In genomic region chr15:75145027-75145841, GRCh38 we compare ENCODE assay signal across 24 cellular contexts. TPM values are rescaled to one million over a fixed set of nuclear protein-coding genes. Genes with fewer than 3 reads are reported as not detected.
DNase-seq lines count a peak whose midpoint lies in the region; ATAC-seq, FAIRE-seq and TF ChIP-seq lines count a peak whose summit lies in the region.
"Had no signal": no experiment of that assay in that cellular context is flagged by ENCODE, and none has a peak within 500 bp of the region (broad histone marks: within the 10 kb centered on the region; RNA-seq: fewer than 3 reads in every experiment).

No MANE protein-coding gene starts in this region.

- no peaks in the 10 kb centered on the region; the same call in 1 of the 2 replicates for H3K36me3 ChIP-seq in PC-3 (ENCODE audit: low read depth, low read length)
- H3K36me3 ChIP-seq: cardiac muscle cell, upper lobe of left lung had no signal

- peaks cover 29% of the 10 kb centered on the region for H3K4me1 ChIP-seq in A549
- peaks cover 22% of the 10 kb centered on the region for H3K4me1 ChIP-seq in PC-3 (ENCODE audit: insufficient read depth, low read length)
- H3K4me1 ChIP-seq: upper lobe of left lung had no signal

- TF ChIP-seq RAD21 in A549 (conservative IDR thresholded peaks at IDR 0.05 in 1 of 2, IDR thresholded peaks at IDR 0.05 in 1 of 2) = peak; percentile 61 to 70

- H3K4me3 Mint-ChIP-seq in HFFc6 = no peak overlapping the region
- H3K4me3 Mint-ChIP-seq: activated naive CD4-positive, alpha-beta T cell treated with anti-CD3 and anti-CD28 coated beads, Interleukin-2, amount 10 ng/mL, durations not matched to agents 7 days and 5 days; nephron progenitor cell had no signal

- no peak for TF ChIP-seq POLR2A in A549 (IDR thresholded peaks at IDR 0.05; ENCODE audit: low read length)

- no TSS peak for BruUV-seq in PC-3 (replicated peaks; lab: Mats Ljungman, UMichigan)

- peaks cover 9% of the 10 kb centered on the region; the same call in 1 of the 2 replicates for H3K27me3 Mint-ChIP-seq in HFFc6 (ENCODE audit: insufficient read depth)

- H2AFZ ChIP-seq in PC-3 (ENCODE audit: low read length) = no peak overlapping the region

- no peaks in the 10 kb centered on the region for H3K9me2 ChIP-seq in PC-3 (replicated peaks; ENCODE audit: low read length)

- peaks cover 9% of the 10 kb centered on the region for H3K4me1 Mint-ChIP-seq in HFFc6 (ENCODE audit: low read depth)
- H3K4me1 Mint-ChIP-seq: nephron progenitor cell had no signal

- no peak overlapping the region for H3K4me3 ChIP-seq in A549
- no peak overlapping the region for H3K4me3 ChIP-seq in PC-3 (ENCODE audit: low read length)
- H3K4me3 ChIP-seq: cardiac muscle cell, upper lobe of left lung had no signal

- FAIRE-seq in A549 (lab: Jason Lieb, UNC) = no peak
- FAIRE-seq: D721Med, GM18507, islet of Langerhans, TTC549 had no signal

- POLR2A ChIA-PET in A549 (lab: Yijun Ruan, JAX) = interaction anchor here (1.8 kb wide), 1 partner anchor 56 kb away, joined by 14 read pairs; the partner anchor contains the start of gene C15orf39
- POLR2A ChIA-PET in PC-3 (lab: Charles Lee; ENCODE audit: unreplicated experiment) = interaction anchor here (0.5 kb wide), 1 partner anchor 25 kb away, joined by 4 read pairs; no protein-coding TSS in a partner anchor

- intact Hi-C loops in PC-3 (cut with micrococcal nuclease) = no loop called here

- TF ChIP-seq EP300 in A549 (IDR thresholded peaks at IDR 0.05) = no peak

- no peaks in the 10 kb centered on the region for H4K20me1 ChIP-seq in PC-3 (ENCODE audit: low read length)

- no peaks in the 10 kb centered on the region for H3K79me2 ChIP-seq in PC-3 (ENCODE audit: low read length)

- H3K4me2 ChIP-seq in A549 (peak overlapping the region; percentile 55), PC-3 (ENCODE audit: low read length) (peak overlapping the region; percentile 49)

- H3K9me3 ChIP-seq in A549 (0 out of 3 replicates have a peak, but pooled peaks cover 3% of the 10 kb centered on the region), PC-3 (ENCODE audit: low read length) (peaks cover 9% of the 10 kb centered on the region)

- H3K27ac Mint-ChIP-seq in HFFc6 = no peak overlapping the region
- H3K27ac Mint-ChIP-seq: activated naive CD4-positive, alpha-beta T cell treated with anti-CD3 and anti-CD28 coated beads, Interleukin-2, amount 10 ng/mL, durations not matched to agents 7 days and 5 days; nephron progenitor cell had no signal

- ATAC-seq in A549 = peak; percentile 92 to 94
- peak; percentile 61 for ATAC-seq in PC-3
- ATAC-seq in GM21360 (IDR thresholded peaks at IDR 0.05; ENCODE audit: unreplicated experiment) = no peak
- ATAC-seq: Right ventricle myocardium inferior had no signal

- peaks cover 16% of the 10 kb centered on the region for H3K36me3 Mint-ChIP-seq in HFFc6 (ENCODE audit: low read depth)

- TF ChIP-seq CTCF in A549 (IDR thresholded peaks at IDR 0.05) (peak; percentile 55), HFFc6 (IDR thresholded peaks at IDR 0.05) (peak; percentile 77), PC-3 (conservative IDR thresholded peaks at IDR 0.05; ENCODE audit: low read depth, low read length) (peak; percentile 54)

- peaks cover 42% of the 10 kb centered on the region for H3K9me3 Mint-ChIP-seq in HFFc6

- H3K9ac ChIP-seq in PC-3 (ENCODE audit: low read length) = no peak overlapping the region

- WGBS in A549 (ENCODE audit: missing lambda C conversion rate) = 40% methylated on average over 7 of the region's 7 CpGs

- CTCF ChIA-PET in A549 (lab: Yijun Ruan, JAX) = interaction anchor here (0.7 to 3.9 kb wide), 17 partner anchors 11 to 163 kb away, joined by 3 to 17 read pairs (median 3); partner anchors contain the start of gene C15orf39
- CTCF ChIA-PET in PC-3 (lab: Charles Lee) = no interaction called here

- H3K27me3 ChIP-seq in PC-3 (ENCODE audit: low read length) = no peaks in the 10 kb centered on the region
- H3K27me3 ChIP-seq: cardiac muscle cell, upper lobe of left lung had no signal

- H3F3A ChIP-seq in PC-3 (ENCODE audit: low read length, unreplicated experiment) = peaks cover 5% of the 10 kb centered on the region

- H3K27ac ChIP-seq in A549 (peak overlapping the region; percentile 60 to 75), PC-3 (ENCODE audit: low read length) (peak overlapping the region; percentile 54)
- H3K27ac ChIP-seq: C4-2B, cardiac muscle cell, epithelial cell of prostate, upper lobe of left lung had no signal

- DNase-seq in A549 (ENCODE audit: low read depth in 1 of 2, low spot score in 1 of 2) (peak; percentile 48 to 81), HFFc6 (peak; percentile 57), PC-3 (peak; percentile 79), cerebellar cortex (ENCODE audit: low spot score) (peak; percentile 4), kidney glomerular epithelial cell (lab: John Stamatoyannopoulos, UW) (no peak), T-helper 9 cell (no peak), HK-2 (ENCODE audit: unreplicated experiment) (no peak)
- DNase-seq: activated CD4-positive, alpha-beta T cell treated with anti-CD3 and anti-CD28 coated beads for 4 hours; activated naive CD4-positive, alpha-beta T cell treated with anti-CD3 and anti-CD28 coated beads, Interleukin-2, amount 10 ng/mL, durations not matched to agents 7 days and 5 days; foreskin melanocyte; H7; NCI-H146; NCI-H510A treated with DMSO at 0.1 percent for 48 hours; nephron progenitor cell had no signal

TF ChIP-seq in A549, 52 proteins besides CTCF, POLR2A, EP300 and RAD21:
- peak; percentile 68; the same call in 2 of the 3 replicates for TF ChIP-seq SMC3 (IDR thresholded peaks at IDR 0.05)
- TF ChIP-seq GATA3 (IDR thresholded peaks at IDR 0.05; ENCODE audit: borderline replicate concordance) = peak; percentile 89
- peak; percentile 30; the same call in 1 of the 2 replicates for TF ChIP-seq FOSL2 (IDR thresholded peaks at IDR 0.05)
- TF ChIP-seq FOSL2 (CRISPR knock-in tag; IDR thresholded peaks at IDR 0.05) = peak; percentile 77
- TF ChIP-seq NFE2L2 (conservative IDR thresholded peaks at IDR 0.05; ENCODE audit: low read length) = no peak
TF ChIP-seq in A549: peak in this region for 3.

RNA-seq across cellular contexts. Expression of gene C15orf39, which starts 56.4 kb away (rescaled TPM):
- 5.7 and 8.8 TPM in 2 replicates for polyA plus RNA-seq in A549 (2011; rRNA removed)
- 9.8 and 14.9 TPM in 2 replicates for polyA plus RNA-seq in A549 (2012; cell fraction: cytosol; rRNA removed)
- 23.5 and 28.0 TPM in 2 replicates for polyA plus RNA-seq in A549 (2012; cell fraction: nucleus; rRNA removed)
- polyA plus RNA-seq in A549 (2017; fragmentation: RNase III; extraction: RNeasy Plus Mini Kit Qiagen cat#74134 plus additional on column Dnase treatment) = 14.7 to 16.7 TPM (median 15.1 TPM) in 3 replicates
- 17.5 and 20.4 TPM in 2 replicates for polyA minus RNA-seq in A549 (2011; rRNA and poly(A)+ RNA removed)
- total RNA-seq in HFFc6 (2021; fragmentation: NEBNext Ultra II Directional; extraction: Animal tissue kit (Norgen Biotek cat#: 25700)) = 10 to 100 TPM in 5 of 6 experiments, 1 to 10 TPM in 1; 8.8 to 14.8 (median 12.0) TPM
- 23.8 and 31.0 TPM in 2 replicates for total RNA-seq in PC-3 (2014; rRNA removed)

Comparison
In these comparisons a context has a peak if more than half of its experiments do, and no peak if none do; other contexts are left out.
1. DNase-seq: peak in A549 (2 of 2), HFFc6 (single experiment), PC-3 (single experiment) and cerebellar cortex (single experiment); none in kidney glomerular epithelial cell (single experiment), T-helper 9 cell (single experiment) and HK-2 (single experiment).
2. Peak in every context shown above with its lines, with median percentiles within 50 percentile points of each other: CTCF ChIP-seq.